In genomic region chr6:141139461-141139860, GRCh38 we compare ENCODE assay signal across 7 cellular contexts.
"Had no signal": no experiment of that assay in that cellular context is flagged by ENCODE, and none has a peak within 500 bp of the region (broad histone marks: within the 10 kb centered on the region; RNA-seq: fewer than 3 reads in every experiment).

No MANE protein-coding gene starts in this region.

- ATAC-seq: GM12878 had no signal

- FAIRE-seq: GM12878, GM12891, GM12892, GM18507, GM19239 had no signal

- H3K4me3 ChIP-seq: GM12878 had no signal

- DNase-seq: GDM1, GF-D8 had no signal
